24 cellular contexts compared by ENCODE assay signal in genomic region chr17:28267720-28268609, GRCh38. TPM values are rescaled to one million over a fixed set of nuclear protein-coding genes. Genes with fewer than 3 reads are reported as not detected.
DNase-seq lines count a peak whose midpoint lies in the region; ATAC-seq, FAIRE-seq and TF ChIP-seq lines count a peak whose summit lies in the region.
"Had no signal": no experiment of that assay in that cellular context is flagged by ENCODE, and none has a peak within 500 bp of the region (broad histone marks: within the 10 kb centered on the region; RNA-seq: fewer than 3 reads in every experiment).

No MANE protein-coding gene starts in this region.

- in situ Hi-C loops in K562 (cut with MboI), result no loop called here

- no peaks in the 10 kb centered on the region for H3K36me3 ChIP-seq in K562 (ENCODE audit: control insufficient read depth, insufficient read depth, low read length)
- no peaks in the 10 kb centered on the region for H3K36me3 ChIP-seq in ovary
- H3K36me3 ChIP-seq: BLaER1 treated with 17β-estradiol and CSF1 and Interleukin-3, amounts not matched to agents 10 nM and 100 nM; HAP-1; Peyer's patch had no signal

- FAIRE-seq in K562 (lab: Jason Lieb, UNC), result no peak
- FAIRE-seq: D721Med, GM18507 had no signal

- H3K27me3 ChIP-seq in K562 (ENCODE audit: control insufficient read depth in 2 of 2, insufficient read depth in 2 of 2, low read length in 2 of 2) (no peaks in the 10 kb centered on the region), ovary (no peaks in the 10 kb centered on the region)
- H3K27me3 ChIP-seq: Peyer's patch had no signal

- no peak for TF ChIP-seq EP300 in K562 (IDR thresholded peaks at IDR 0.05; ENCODE audit: low read length)
- no peak for TF ChIP-seq EP300 in ovary (IDR thresholded peaks at IDR 0.05)

- H3K4me1 ChIP-seq in K562 (replicated peaks in 1 of 2; ENCODE audit: control insufficient read depth in 2 of 2, insufficient read depth in 2 of 2, low read length in 2 of 2) (peaks cover 9 to 11% of the 10 kb centered on the region in 2 experiments; a peak in 4 of 5 replicates), ovary (ENCODE audit: insufficient read depth) (no peaks in the 10 kb centered on the region)
- H3K4me1 ChIP-seq: BLaER1 treated with 17β-estradiol and CSF1 and Interleukin-3, amounts not matched to agents 10 nM and 100 nM; HAP-1; Peyer's patch had no signal

- H3K4me3 ChIP-seq in K562 (no peak overlapping the region), ovary (no peak overlapping the region)
- H3K4me3 ChIP-seq: BLaER1 treated with 17β-estradiol and CSF1 and Interleukin-3, amounts not matched to agents 10 nM and 100 nM; HAP-1; Peyer's patch had no signal

- TF ChIP-seq POLR2A in K562 (conservative IDR thresholded peaks at IDR 0.05) (no peak), ovary (IDR thresholded peaks at IDR 0.05) (no peak)

- H3K9me1 ChIP-seq in K562 (ENCODE audit: control insufficient read depth, insufficient read depth, low read length), result no peaks in the 10 kb centered on the region

- TF ChIP-seq CTCF in K562 (IDR thresholded peaks at IDR 0.05 in 2 of 3, conservative IDR thresholded peaks at IDR 0.05 in 1 of 3; ENCODE audit: insufficient read depth in 2 of 3, low read depth in 1 of 3, low read length in 3 of 3) (0 out of 6 replicates have a peak, but pooled peaks of 1 of the 3 experiments have one; percentile 19), ovary (IDR thresholded peaks at IDR 0.05) (no peak)

- H3K79me2 ChIP-seq in K562 (ENCODE audit: control insufficient read depth, insufficient read depth, low read length), result no peaks in the 10 kb centered on the region

- DNase-seq in cardiac septum (ENCODE audit: low spot score) (peak; percentile 62), left ventricle myocardium superior (no peak), K562 (ENCODE audit: extremely low read depth in 1 of 4, low spot score in 3 of 4) (peak; percentile 33 to 59 (median 46)), left lobe of liver (ENCODE audit: low spot score) (peak; percentile 44), ovary (no peak), EL (no peak), NCI-H748 (lab: John Stamatoyannopoulos, UW; ENCODE audit: unreplicated experiment) (no peak)
- DNase-seq: AML-193; CD4-positive, alpha-beta T cell; Karpas-422; NCI-H1092; NCI-H1417 treated with DMSO at 0.1 percent for 48 hours; NCI-H1694 treated with DMSO at 0.1 percent for 48 hours; NCI-H2081; NCI-H2227 treated with DMSO at 0.1 percent for 48 hours; NCI-H526 treated with DMSO at 0.1 percent for 48 hours; OCI-M1; SIG-M5; SK-N-SH had no signal

- no peaks in the 10 kb centered on the region for H4K20me1 ChIP-seq in K562 (replicated peaks; ENCODE audit: control insufficient read depth, insufficient read depth, low read length)

- peak overlapping the region; percentile 24; the same call in 1 of the 2 replicates for H3K4me2 ChIP-seq in K562 (ENCODE audit: insufficient read depth, low read length)
- H3K4me2 ChIP-seq: BLaER1 treated with 17β-estradiol and CSF1 and Interleukin-3, amounts not matched to agents 10 nM and 100 nM; SK-N-SH had no signal

- intact Hi-C loops in cardiac septum (cut with DNase I) (no loop called here), left ventricle myocardium superior (cut with micrococcal nuclease) (no loop called here), K562 (cut with micrococcal nuclease) (no loop called here), ovary (cut with DNase I) (no loop called here)

- H3K9me3 ChIP-seq in K562 (replicated peaks; ENCODE audit: control insufficient read depth, insufficient read depth, low read depth, low read length), result peaks cover 24% of the 10 kb centered on the region
- no peaks in the 10 kb centered on the region for H3K9me3 ChIP-seq in ovary
- H3K9me3 ChIP-seq: HAP-1, SK-N-SH had no signal

- POLR2A ChIA-PET in K562 (lab: Yijun Ruan, JAX), result interaction anchor here (1.1 kb wide), 1 partner anchor 10 kb away, joined by 3 read pairs; no protein-coding TSS in a partner anchor

- 66% methylated on average over 25 of the region's 25 CpGs for WGBS in K562 (ENCODE audit: insufficient coverage, low coverage, missing lambda C conversion rate)
- WGBS in ovary, 3 donors, result 90 to 94% (median 93%) methylated on average over 25 of the region's 25 CpGs

- peak overlapping the region; percentile 66 for H2AFZ ChIP-seq in K562 (ENCODE audit: low read depth, low read length)

- no TSS peak for BruUV-seq in K562 (replicated peaks; lab: Mats Ljungman, UMichigan)

- no peak overlapping the region for H3K9ac ChIP-seq in K562 (ENCODE audit: insufficient read depth in 1 of 2, low read depth in 2 of 2, low read length in 2 of 2)
- H3K9ac ChIP-seq: BLaER1 treated with 17β-estradiol and CSF1 and Interleukin-3, amounts not matched to agents 10 nM and 100 nM; SK-N-SH had no signal

- ATAC-seq in left ventricle myocardium superior, result no peak
- peak; percentile 56; the same call in 2 of the 3 replicates for ATAC-seq in K562
- no peak for ATAC-seq in left lobe of liver

- CTCF ChIA-PET in K562 (lab: Yijun Ruan, JAX; ENCODE audit: low intra/inter-chr PET ratio), result no interaction called here

- TF ChIP-seq RAD21 in K562 (CRISPR knock-in tag; conservative IDR thresholded peaks at IDR 0.05 in 1 of 2, IDR thresholded peaks at IDR 0.05 in 1 of 2), result no peak

- H3K27ac ChIP-seq in K562 (ENCODE audit: extremely low read depth, low read depth, low read length), result peak overlapping the region; percentile 73
- no peak overlapping the region for H3K27ac ChIP-seq in ovary
- H3K27ac ChIP-seq: BLaER1 treated with 17β-estradiol and CSF1 and Interleukin-3, amounts not matched to agents 10 nM and 100 nM; Peyer's patch had no signal

TF ChIP-seq in K562, 482 proteins besides CTCF, POLR2A, EP300 and RAD21 (continues in another document):
- TF ChIP-seq MAFK (IDR thresholded peaks at IDR 0.05; ENCODE audit: low read length), result peak; percentile 90
- TF ChIP-seq NKRF (IDR thresholded peaks at IDR 0.05; ENCODE audit: borderline replicate concordance), result no peak
- TF ChIP-seq ZNF263 (CRISPR knock-in tag; IDR thresholded peaks at IDR 0.05; ENCODE audit: borderline replicate concordance), result no peak
- peak; percentile 34; the same call in 1 of the 2 replicates for TF ChIP-seq EP400 (IDR thresholded peaks at IDR 0.05)
- peak; percentile 91 for TF ChIP-seq MAFF (IDR thresholded peaks at IDR 0.05; ENCODE audit: low read length)
- TF ChIP-seq ZNF644 (tag; IDR thresholded peaks at IDR 0.05; ENCODE audit: low read depth), result 0 out of 2 replicates have a peak, but pooled peaks have one; percentile 42
- TF ChIP-seq IRF2 (CRISPR knock-in tag; IDR thresholded peaks at IDR 0.05), result no peak
- TF ChIP-seq CBX3 (IDR thresholded peaks at IDR 0.05; ENCODE audit: borderline replicate concordance in 1 of 2, low read length in 2 of 2), result peak in 1 of 2 experiments; percentile 30; a peak in 1 of 3 replicates

RNA-seq across cellular contexts. Expression of gene TMEM97, which starts 51.0 kb away (rescaled TPM):
- total RNA-seq in cardiac septum, result 3.9 TPM
- 2.4 TPM for total RNA-seq in left ventricle myocardium superior
- total RNA-seq in K562 (2011; cell fraction: chromatin; rRNA removed; ENCODE audit: low replicate concordance), result 75.7 and 97.1 TPM in 2 replicates
- total RNA-seq in K562 (2011; cell fraction: nucleolus; rRNA removed), result 85.3 and 101 TPM in 2 replicates
- 131 and 163 TPM in 2 replicates for total RNA-seq in K562 (2011; cell fraction: nucleoplasm; rRNA removed)
- total RNA-seq in K562 (2014; rRNA removed), result 59.6 and 71.8 TPM in 2 replicates
- 83.1 and 87.7 TPM in 2 replicates for total RNA-seq in K562 (2014; rRNA removed; fragmentation: Illumina TruSeq; extraction: Trizol)
- 72.0 and 74.0 TPM in 2 replicates for total RNA-seq in K562 (2015; rRNA removed; fragmentation: Illumina TruSeq; extraction: Trizol)
- total RNA-seq in K562 (2021), result 65.3 and 67.5 TPM in 2 replicates
- polyA plus RNA-seq in K562 (2011; rRNA removed), result 88.3 and 117 TPM in 2 replicates
- polyA plus RNA-seq in K562 (2011; cell fraction: cytosol; rRNA removed), result 45.5 and 66.1 TPM in 2 replicates
- polyA plus RNA-seq in K562 (2011; cell fraction: nucleus; rRNA removed), result 24.8 and 32.2 TPM in 2 replicates
- polyA plus RNA-seq in K562 (2012), result 40.4 and 49.6 TPM in 2 replicates
- polyA plus RNA-seq in K562 (2014; fragmentation: Illumina TruSeq; extraction: Trizol), result 89.6 and 121 TPM in 2 replicates
- 10 to 100 TPM; 76.0 to 95.3 TPM for polyA plus RNA-seq in K562 (2014; fragmentation: Nextera tagmentation; extraction: Ambion mirVana)
- 34.6 and 44.9 TPM in 2 replicates for polyA plus RNA-seq in K562 (2014; rRNA removed)
- polyA minus RNA-seq in K562 (2011; rRNA and poly(A)+ RNA removed), result 66.9 and 80.3 TPM in 2 replicates
- polyA minus RNA-seq in K562 (2011; cell fraction: cytosol; rRNA and poly(A)+ RNA removed), result 31.5 and 44.4 TPM in 2 replicates
- 12.5 and 15.9 TPM in 2 replicates for polyA minus RNA-seq in K562 (2011; cell fraction: nucleus; rRNA and poly(A)+ RNA removed)
- 29.6 TPM for total RNA-seq in left lobe of liver
- total RNA-seq in ovary, result 10 to 100 TPM; 18.7 to 74.4 (median 26.0) TPM
- 10 to 100 TPM; 20.3 to 93.0 TPM for polyA plus RNA-seq in ovary

Comparison
In these comparisons a context has a peak if more than half of its experiments do, and no peak if none do; other contexts are left out.
1. DNase-seq: peak in cardiac septum (single experiment), K562 (4 of 4) and left lobe of liver (single experiment); none in left ventricle myocardium superior (single experiment), ovary (0 of 5), EL (single experiment) and NCI-H748 (single experiment).